In genomic region chr9:65678533-65678932, GRCh38 we compare ENCODE assay signal across 12 cellular contexts. TPM values are rescaled to one million over a fixed set of nuclear protein-coding genes. Genes with fewer than 3 reads are reported as not detected.
A peak's percentile ranks its signal among the peaks of the same experiment; 100 is the strongest.
DNase-seq lines count a peak whose midpoint lies in the region; TF ChIP-seq lines count a peak whose summit lies in the region.
"Not testable (repeated sequence)": the region's sequence is repeated elsewhere in the genome, so short reads cannot be mapped to it uniquely, and the experiment has no call there.
"Had no signal": no experiment of that assay in that cellular context is flagged by ENCODE, and none has a peak within 500 bp of the region (broad histone marks: within the 10 kb centered on the region; RNA-seq: fewer than 3 reads in every experiment).

No MANE protein-coding gene starts in this region.

- H3K27ac ChIP-seq in C4-2B; OCI-LY7 (ENCODE audit: low read depth, low read length, poor library complexity, severe bottlenecking); spleen: not testable (repeated sequence)

- not testable (repeated sequence) for H3K4me3 ChIP-seq in OCI-LY7 (ENCODE audit: low read depth, low read length, poor library complexity, severe bottlenecking); fibroblast of pulmonary artery (replicated peaks; ENCODE audit: low read depth, low read length); kidney epithelial cell (ENCODE audit: low read depth, low read length); spleen

- TF ChIP-seq RAD21 in Ishikawa (IDR thresholded peaks at IDR 0.05; ENCODE audit: low read depth), result 0 out of 2 replicates have a peak, but pooled peaks have one; percentile 15

- H3K9me2 ChIP-seq in OCI-LY7 (ENCODE audit: insufficient read depth, low read length), result not testable (repeated sequence)

- not testable (repeated sequence) for H3K9me3 Mint-ChIP-seq in brain, nephron

- CTCF ChIA-PET in OCI-LY7 (lab: Charles Lee; ENCODE audit: unreplicated experiment), result not testable (repeated sequence)

- WGBS in spleen, 5 donors, result 52 to 82% (median 69%) methylated on average over 2 to 3 of the region's 3 CpGs

- H3K4me2 ChIP-seq in OCI-LY7 (ENCODE audit: low read length), result not testable (repeated sequence)

- intact Hi-C loops in OCI-LY7 (cut with micrococcal nuclease; ENCODE audit: unreplicated experiment); spleen (cut with DNase I; ENCODE audit: low total_unique reads): not testable (repeated sequence)

- not testable (repeated sequence) for H4K20me1 ChIP-seq in OCI-LY7 (ENCODE audit: insufficient read depth, low read length)

- not testable (repeated sequence) for H3K4me1 ChIP-seq in OCI-LY7 (ENCODE audit: insufficient read depth, low read length, poor library complexity, severe bottlenecking)
- H3K4me1 ChIP-seq in spleen, result peaks cover 0 to 12% (median 1%) of the 10 kb centered on the region in 6 donors

- not testable (repeated sequence) for H3K27me3 Mint-ChIP-seq in brain; nephron (ENCODE audit: low read depth)

- not testable (repeated sequence) for H3K79me2 ChIP-seq in OCI-LY7 (ENCODE audit: insufficient read depth, low read depth, low read length)

- not testable (repeated sequence) for H3K36me3 Mint-ChIP-seq in brain; nephron (ENCODE audit: low read depth)

- not testable (repeated sequence) for H3K36me3 ChIP-seq in OCI-LY7 (ENCODE audit: insufficient read depth, low read length); kidney epithelial cell (ENCODE audit: control insufficient read depth, insufficient read depth, low read length)
- H3K36me3 ChIP-seq in spleen, result peaks cover 0 to 14% (median 4%) of the 10 kb centered on the region in 6 donors

- not testable (repeated sequence) for H3K4me1 Mint-ChIP-seq in brain, nephron

- H3K27ac Mint-ChIP-seq in brain, nephron: not testable (repeated sequence)

- not testable (repeated sequence) for H2AFZ ChIP-seq in OCI-LY7 (ENCODE audit: low read length)

- DNase-seq in OCI-LY7 (ENCODE audit: low spot score); fibroblast of pulmonary artery (ENCODE audit: low read depth); kidney epithelial cell (ENCODE audit: low read depth); spleen: not testable (repeated sequence)

- not testable (repeated sequence) for TF ChIP-seq POLR2A in spleen (IDR thresholded peaks at IDR 0.05)

- H3K9me3 ChIP-seq in OCI-LY7 (ENCODE audit: low read length); spleen: not testable (repeated sequence)

- H3K4me3 Mint-ChIP-seq in brain, nephron: not testable (repeated sequence)

- not testable (repeated sequence) for BruUV-seq in OCI-LY7 (replicated peaks; lab: Mats Ljungman, UMichigan)

- POLR2A ChIA-PET in OCI-LY7 (lab: Charles Lee), result not testable (repeated sequence)

- not testable (repeated sequence) for H3K27me3 ChIP-seq in kidney epithelial cell (ENCODE audit: control insufficient read depth, insufficient read depth, low read length); spleen (replicated peaks in 1 of 7)

- TF ChIP-seq CTCF in C4-2B (conservative IDR thresholded peaks at IDR 0.05), result 0 out of 2 replicates have a peak, but pooled peaks have one; percentile 8
- TF ChIP-seq CTCF in OCI-LY7 (conservative IDR thresholded peaks at IDR 0.05; ENCODE audit: low read length), result peak; percentile 48
- TF ChIP-seq CTCF in brain (conservative IDR thresholded peaks at IDR 0.05), result peak; percentile 28 to 38
- peak; percentile 16 for TF ChIP-seq CTCF in fibroblast of pulmonary artery (IDR thresholded peaks at IDR 0.05; ENCODE audit: low read length, missing control alignments)
- peak; percentile 10 for TF ChIP-seq CTCF in kidney epithelial cell (IDR thresholded peaks at IDR 0.05; ENCODE audit: insufficient read depth, low read length, poor library complexity, severe bottlenecking)
- peak; percentile 12 to 36 (median 23) for TF ChIP-seq CTCF in nephron (IDR thresholded peaks at IDR 0.05; ENCODE audit: unreplicated experiment in 3 of 3)
- TF ChIP-seq CTCF in spleen (IDR thresholded peaks at IDR 0.05 in 8 of 11, conservative IDR thresholded peaks at IDR 0.05 in 3 of 11), result peak in 6 of 11 experiments; percentile 13 to 39 (median 20)

- TF ChIP-seq EP300 in Ishikawa (IDR thresholded peaks at IDR 0.05; ENCODE audit: borderline replicate concordance), result not testable (repeated sequence)

RNA-seq across cellular contexts. Expression of gene ZNG1E, which starts 2.8 kb away (rescaled TPM):
- 52.5 and 62.4 TPM in 2 replicates for total RNA-seq in OCI-LY7 (2014; rRNA removed; shearing (Covaris generic))
- 101 and 104 TPM in 2 replicates for total RNA-seq in OCI-LY7 (2022)
- polyA plus RNA-seq in brain (ENCODE audit: insufficient read depth, low read depth, low replicate concordance), result 15.7 TPM
- 34.8 and 38.9 TPM in 2 replicates for total RNA-seq in kidney epithelial cell
- total RNA-seq in spleen, result 10 to 100 TPM; 41.8 to 96.4 (median 55.8) TPM
- 10 to 100 TPM; 53.8 to 97.8 (median 78.4) TPM for polyA plus RNA-seq in spleen

RNA-seq across cellular contexts. Expression of gene FOXD4L4, which starts 58.4 kb away (rescaled TPM):
- 0.69 and 0.82 TPM in 2 replicates for total RNA-seq in OCI-LY7 (2014; rRNA removed; shearing (Covaris generic))
- total RNA-seq in OCI-LY7 (2022), result 0.53 and 1.5 TPM in 2 replicates
- polyA plus RNA-seq in brain (ENCODE audit: insufficient read depth, low read depth, low replicate concordance), result not detected
- total RNA-seq in kidney epithelial cell, result 0.07 TPM in 1 of 2 replicates, not detected in the other
- total RNA-seq in spleen, result 1 to 10 TPM in 1 of 7 donors, under 1 TPM in 2, not detected in 4; 0.41 to 1.2 (median 0.85) TPM
- polyA plus RNA-seq in spleen, result under 1 TPM in 2 of 3 donors, not detected in 1; 0.02 to 0.10 TPM
- total RNA-seq: A673; CD8-positive, alpha-beta T cell; H4; SJSA1 had no signal
